Comparison of ENCODE assay signal across 35 cellular contexts in genomic region chr16:28591355-28591754, GRCh38. TPM values are rescaled to one million over a fixed set of nuclear protein-coding genes. Genes with fewer than 3 reads are reported as not detected.
"Had no signal": no experiment of that assay in that cellular context is flagged by ENCODE, and none has a peak within 500 bp of the region (broad histone marks: within the 10 kb centered on the region; RNA-seq: fewer than 3 reads in every experiment).

No MANE protein-coding gene starts in this region.

- H3K9me3 ChIP-seq: adrenal gland, MG63, Peyer's patch, SJSA1, SK-N-SH had no signal

- H3K4me2 ChIP-seq: SK-N-SH had no signal

- H3K27me3 ChIP-seq: adrenal gland, MG63, Peyer's patch, SJSA1 had no signal

- H3K27ac ChIP-seq: adrenal gland, Peyer's patch, SJSA1 had no signal

- H3K4me1 ChIP-seq: adrenal gland, Peyer's patch had no signal

- ATAC-seq: activated CD8-positive, alpha-beta T cell treated with anti-CD3 and anti-CD28 coated beads for 36 hours; activated T-cell treated with anti-CD3 and anti-CD28 coated beads, Interleukin-2, amount 50 U/mL, for 4 hours; PC-3 had no signal

- H3K9me3 Mint-ChIP-seq: activated CD4-positive, alpha-beta T cell treated with anti-CD3 and anti-CD28 coated beads, Interleukin-2, amount 10 ng/mL, durations not matched to agents 24 days and 14 days; activated CD8-positive, alpha-beta T cell treated with anti-CD3 and anti-CD28 coated beads for 36 hours; activated naive CD4-positive, alpha-beta T cell treated with anti-CD3 and anti-CD28 coated beads, Interleukin-2, amount 10 ng/mL, durations not matched to agents 7 days and 5 days; activated naive CD8-positive, alpha-beta T cell treated with anti-CD3 and anti-CD28 coated beads, Interleukin-2, amount 10 ng/mL, durations not matched to agents 7 days and 5 days; activated T-cell treated with anti-CD3 and anti-CD28 coated beads, Interleukin-2, amount 50 U/mL, for 4 hours; activated T-helper 1 cell treated with anti-CD3 and anti-CD28 coated beads, Interleukin-12 subunit alpha, Interleukin-12 subunit beta, Interleukin-2, Interleukin-4 antibody, amounts not matched to agents 30 ng/mL and 10 ng/mL and 1 ng/mL, durations not matched to agents 14 hours and 24 hours and 36 hours; brain; T-helper 1 cell treated with Interleukin-12 subunit alpha and Interleukin-12 subunit beta and Interleukin-4 antibody, amounts not matched to agents 30 μg/mL and 1 μg/mL, for 36 hours; T-helper 2 cell treated with Interferon-gamma antibody and Interleukin-4, amounts not matched to agents 5 μg/mL and 100 μg/mL, for 36 hours had no signal

- H3K27me3 Mint-ChIP-seq: activated CD4-positive, alpha-beta T cell treated with anti-CD3 and anti-CD28 coated beads, Interleukin-2, amount 10 ng/mL, durations not matched to agents 24 days and 14 days; activated CD8-positive, alpha-beta T cell treated with anti-CD3 and anti-CD28 coated beads for 36 hours; activated naive CD4-positive, alpha-beta T cell treated with anti-CD3 and anti-CD28 coated beads, Interleukin-2, amount 10 ng/mL, durations not matched to agents 7 days and 5 days; activated naive CD8-positive, alpha-beta T cell treated with anti-CD3 and anti-CD28 coated beads, Interleukin-2, amount 10 ng/mL, durations not matched to agents 7 days and 5 days; brain had no signal

- H3K4me3 ChIP-seq: adrenal gland, MG63, Peyer's patch, SJSA1 had no signal

- H3K27ac Mint-ChIP-seq: activated CD4-positive, alpha-beta T cell treated with anti-CD3 and anti-CD28 coated beads, Interleukin-2, amount 10 ng/mL, durations not matched to agents 24 days and 14 days; activated CD8-positive, alpha-beta T cell treated with anti-CD3 and anti-CD28 coated beads for 36 hours; activated naive CD8-positive, alpha-beta T cell treated with anti-CD3 and anti-CD28 coated beads, Interleukin-2, amount 10 ng/mL, durations not matched to agents 7 days and 5 days; activated T-helper 1 cell treated with anti-CD3 and anti-CD28 coated beads, Interleukin-12 subunit alpha, Interleukin-12 subunit beta, Interleukin-2, Interleukin-4 antibody, amounts not matched to agents 30 ng/mL and 10 ng/mL and 1 ng/mL, durations not matched to agents 14 hours and 24 hours and 36 hours; brain; T-helper 1 cell treated with Interleukin-12 subunit alpha and Interleukin-12 subunit beta and Interleukin-4 antibody, amounts not matched to agents 30 μg/mL and 1 μg/mL, for 36 hours; T-helper 2 cell treated with Interferon-gamma antibody and Interleukin-4, amounts not matched to agents 5 μg/mL and 100 μg/mL, for 36 hours had no signal

- DNase-seq: activated CD4-positive, alpha-beta T cell treated with anti-CD3 and anti-CD28 coated beads, Interleukin-2, amount 10 ng/mL, durations not matched to agents 24 days and 14 days; activated CD4-positive, alpha-beta T cell treated with anti-CD3 and anti-CD28 coated beads, Interleukin-2, amount 50 U/mL, for 4 hours; activated CD8-positive, alpha-beta T cell treated with anti-CD3 and anti-CD28 coated beads for 36 hours; activated naive CD4-positive, alpha-beta T cell treated with anti-CD3 and anti-CD28 coated beads, Interleukin-2, amount 10 ng/mL, durations not matched to agents 7 days and 5 days; activated naive CD8-positive, alpha-beta T cell treated with anti-CD3 and anti-CD28 coated beads, Interleukin-2, amount 10 ng/mL, durations not matched to agents 7 days and 5 days; activated T-cell treated with anti-CD3 and anti-CD28 coated beads, Interleukin-2, amount 50 U/mL, for 4 hours; adrenal gland; anterior cingulate cortex; caudate nucleus; Kasumi-1; KG1; MG63; NCI-H1092; NCI-H146; NCI-H187; NCI-H2029 treated with DMSO at 0.1 percent for 48 hours; NCI-H2107; NCI-H2171; NCI-H510A; NCI-H526; NCI-H748 treated with DMSO at 0.1 percent for 48 hours; NK-92 treated with Interleukin-12 subunit alpha and Interleukin-12 subunit beta, amount 100 ng/mL, for 24 hours; PC-3; Peyer's patch; RPMI8226; SHP77 treated with DMSO at 0.1 percent for 48 hours; SK-N-SH had no signal

- H3K4me1 Mint-ChIP-seq: activated CD4-positive, alpha-beta T cell treated with anti-CD3 and anti-CD28 coated beads, Interleukin-2, amount 10 ng/mL, durations not matched to agents 24 days and 14 days; activated naive CD4-positive, alpha-beta T cell treated with anti-CD3 and anti-CD28 coated beads, Interleukin-2, amount 10 ng/mL, durations not matched to agents 7 days and 5 days; brain had no signal

- FAIRE-seq: bronchial epithelial cell, TTC549 had no signal

- H3K9ac ChIP-seq: SK-N-SH had no signal

- H3K4me3 Mint-ChIP-seq: activated CD4-positive, alpha-beta T cell treated with anti-CD3 and anti-CD28 coated beads, Interleukin-2, amount 10 ng/mL, durations not matched to agents 24 days and 14 days; activated CD8-positive, alpha-beta T cell treated with anti-CD3 and anti-CD28 coated beads for 36 hours; activated naive CD4-positive, alpha-beta T cell treated with anti-CD3 and anti-CD28 coated beads, Interleukin-2, amount 10 ng/mL, durations not matched to agents 7 days and 5 days; activated naive CD8-positive, alpha-beta T cell treated with anti-CD3 and anti-CD28 coated beads, Interleukin-2, amount 10 ng/mL, durations not matched to agents 7 days and 5 days; activated T-cell treated with anti-CD3 and anti-CD28 coated beads, Interleukin-2, amount 50 U/mL, for 4 hours; activated T-helper 1 cell treated with anti-CD3 and anti-CD28 coated beads, Interleukin-12 subunit alpha, Interleukin-12 subunit beta, Interleukin-2, Interleukin-4 antibody, amounts not matched to agents 30 ng/mL and 10 ng/mL and 1 ng/mL, durations not matched to agents 14 hours and 24 hours and 36 hours; brain; T-helper 1 cell treated with Interleukin-12 subunit alpha and Interleukin-12 subunit beta and Interleukin-4 antibody, amounts not matched to agents 30 μg/mL and 1 μg/mL, for 36 hours; T-helper 2 cell treated with Interferon-gamma antibody and Interleukin-4, amounts not matched to agents 5 μg/mL and 100 μg/mL, for 36 hours had no signal

RNA-seq across cellular contexts. Expression of gene SULT1A2, which starts 5.5 kb away (rescaled TPM):
- total RNA-seq: activated T-cell treated with anti-CD3 and anti-CD28 coated beads, Interleukin-2, amount 50 U/mL, for 4 hours; bronchial epithelial cell; PC-3; SJSA1 had no signal

RNA-seq across cellular contexts. Expression of gene NPIPB8, which starts 46.5 kb away (rescaled TPM):
- total RNA-seq: activated CD8-positive, alpha-beta T cell treated with anti-CD3 and anti-CD28 coated beads for 36 hours; adrenal gland; bronchial epithelial cell; SJSA1 had no signal
- polyA plus RNA-seq: adrenal gland, SK-N-SH had no signal

RNA-seq across cellular contexts. Expression of gene NUPR1, which starts 52.6 kb away (rescaled TPM):
- total RNA-seq: activated CD4-positive, alpha-beta T cell treated with anti-CD3 and anti-CD28 coated beads, Interleukin-2, amount 10 ng/mL, durations not matched to agents 24 days and 14 days; activated CD8-positive, alpha-beta memory T cell treated with anti-CD3 and anti-CD28 coated beads for 36 hours; activated CD8-positive, alpha-beta T cell treated with anti-CD3 and anti-CD28 coated beads for 36 hours; activated T-helper 1 cell treated with anti-CD3 and anti-CD28 coated beads, Interleukin-12 subunit alpha, Interleukin-12 subunit beta, Interleukin-2, Interleukin-4 antibody, amounts not matched to agents 30 ng/mL and 10 ng/mL and 1 ng/mL, durations not matched to agents 14 hours and 24 hours and 36 hours had no signal
